Comparison of ENCODE assay signal across 13 cellular contexts in genomic region chr4:47493238-47494123, GRCh38. TPM values are rescaled to one million over a fixed set of nuclear protein-coding genes. Genes with fewer than 3 reads are reported as not detected.
DNase-seq lines count a peak whose midpoint lies in the region; ATAC-seq and TF ChIP-seq lines count a peak whose summit lies in the region.
"Had no signal": no experiment of that assay in that cellular context is flagged by ENCODE, and none has a peak within 500 bp of the region (broad histone marks: within the 10 kb centered on the region; RNA-seq: fewer than 3 reads in every experiment).

No MANE protein-coding gene starts in this region.

- DNase-seq in stimulated activated naive B cell treated with anti-CD40 and anti-IgM and Interleukin-4, amounts not matched to agents 10 μg/mL and 1 μg/mL and 100 μg/mL, for 72 hours, result no peak
- DNase-seq in substantia nigra (lab: John Stamatoyannopoulos, UW) (no peak), amniotic stem cell (lab: John Stamatoyannopoulos, UW) (no peak), natural killer cell (no peak)
- DNase-seq: activated CD4-positive, alpha-beta memory T cell treated with anti-CD3 and anti-CD28 coated beads for 36 hours; activated naive CD4-positive, alpha-beta T cell treated with anti-CD3 and anti-CD28 coated beads for 36 hours; CD8-positive, alpha-beta T cell; NCI-H187 treated with DMSO at 0.1 percent for 48 hours; T-cell had no signal

- ATAC-seq in GM18868 (IDR thresholded peaks at IDR 0.05; ENCODE audit: unreplicated experiment) (peak; percentile 57), GM21723 (IDR thresholded peaks at IDR 0.05; ENCODE audit: unreplicated experiment) (peak; percentile 57), HG03432 (IDR thresholded peaks at IDR 0.05; ENCODE audit: unreplicated experiment) (peak; percentile 60), natural killer cell (no peak)
- peak; percentile 64 to 69 for ATAC-seq in stimulated activated naive B cell treated with anti-CD40 and anti-IgM and Interleukin-4, amounts not matched to agents 10 μg/mL and 1 μg/mL and 100 μg/mL, for 72 hours (replicated peaks)
- ATAC-seq: CD8-positive, alpha-beta T cell; HCT116; T-cell had no signal

- H3K4me1 Mint-ChIP-seq in stimulated activated naive B cell treated with anti-CD40 and anti-IgM and Interleukin-4, amounts not matched to agents 10 μg/mL and 1 μg/mL and 100 μg/mL, for 72 hours, result peaks cover 22 to 54% of the 10 kb centered on the region in 2 donors
- peaks cover 29 to 34% of the 10 kb centered on the region in 2 donors for H3K4me1 Mint-ChIP-seq in natural killer cell

- peaks cover 0 to 3% of the 10 kb centered on the region in 2 donors for H3K9me3 Mint-ChIP-seq in stimulated activated naive B cell treated with anti-CD40 and anti-IgM and Interleukin-4, amounts not matched to agents 10 μg/mL and 1 μg/mL and 100 μg/mL, for 72 hours
- H3K9me3 Mint-ChIP-seq in natural killer cell, result no peaks in the 10 kb centered on the region
- H3K9me3 Mint-ChIP-seq: activated CD4-positive, alpha-beta memory T cell treated with anti-CD3 and anti-CD28 coated beads for 36 hours; activated naive CD4-positive, alpha-beta T cell treated with anti-CD3 and anti-CD28 coated beads for 36 hours; CD8-positive, alpha-beta T cell had no signal

- H3K36me3 Mint-ChIP-seq in stimulated activated naive B cell treated with anti-CD40 and anti-IgM and Interleukin-4, amounts not matched to agents 10 μg/mL and 1 μg/mL and 100 μg/mL, for 72 hours, result peaks cover 14 to 19% of the 10 kb centered on the region in 2 donors
- H3K36me3 Mint-ChIP-seq in natural killer cell, result no peaks in the 10 kb centered on the region
- H3K36me3 Mint-ChIP-seq: activated CD4-positive, alpha-beta memory T cell treated with anti-CD3 and anti-CD28 coated beads for 36 hours; CD8-positive, alpha-beta T cell; T-cell had no signal

- intact Hi-C loops in natural killer cell (cut with micrococcal nuclease), result loop anchor here (5.0 kb wide), 1 partner anchor 69 kb away; no protein-coding TSS in a partner anchor

- H3K4me3 Mint-ChIP-seq in stimulated activated naive B cell treated with anti-CD40 and anti-IgM and Interleukin-4, amounts not matched to agents 10 μg/mL and 1 μg/mL and 100 μg/mL, for 72 hours, result peak overlapping the region in 1 of 2 donors; percentile 54
- no peak overlapping the region for H3K4me3 Mint-ChIP-seq in natural killer cell
- H3K4me3 Mint-ChIP-seq: activated CD4-positive, alpha-beta memory T cell treated with anti-CD3 and anti-CD28 coated beads for 36 hours; activated naive CD4-positive, alpha-beta T cell treated with anti-CD3 and anti-CD28 coated beads for 36 hours; CD8-positive, alpha-beta T cell; T-cell had no signal

- TF ChIP-seq CTCF in natural killer cell (IDR thresholded peaks at IDR 0.05), result no peak

- no peak overlapping the region for H3K27ac ChIP-seq in substantia nigra (ENCODE audit: low read depth, low read length, poor library complexity, severe bottlenecking)

- no peaks in the 10 kb centered on the region for H3K27me3 Mint-ChIP-seq in stimulated activated naive B cell treated with anti-CD40 and anti-IgM and Interleukin-4, amounts not matched to agents 10 μg/mL and 1 μg/mL and 100 μg/mL, for 72 hours
- H3K27me3 Mint-ChIP-seq in natural killer cell (ENCODE audit: low read depth in 2 of 2), result no peaks in the 10 kb centered on the region
- H3K27me3 Mint-ChIP-seq: activated CD4-positive, alpha-beta memory T cell treated with anti-CD3 and anti-CD28 coated beads for 36 hours; T-cell had no signal

- H3K27ac Mint-ChIP-seq in stimulated activated naive B cell treated with anti-CD40 and anti-IgM and Interleukin-4, amounts not matched to agents 10 μg/mL and 1 μg/mL and 100 μg/mL, for 72 hours, result peak overlapping the region; percentile 86
- no peak overlapping the region for H3K27ac Mint-ChIP-seq in natural killer cell
- H3K27ac Mint-ChIP-seq: activated CD4-positive, alpha-beta memory T cell treated with anti-CD3 and anti-CD28 coated beads for 36 hours; activated naive CD4-positive, alpha-beta T cell treated with anti-CD3 and anti-CD28 coated beads for 36 hours; CD8-positive, alpha-beta T cell; T-cell had no signal

RNA-seq across cellular contexts. Expression of gene ATP10D, which starts 8.4 kb away (rescaled TPM):
- 10 to 100 TPM; 19.8 to 79.3 (median 28.0) TPM for total RNA-seq in natural killer cell

RNA-seq across cellular contexts. Expression of gene COMMD8, which starts 30.0 kb away (rescaled TPM):
- total RNA-seq in natural killer cell, result 10 to 100 TPM; 12.3 to 19.6 (median 13.1) TPM

Comparison
In these comparisons a context has a peak if more than half of its experiments do, and no peak if none do; other contexts are left out.
1. ATAC-seq: peak in GM18868 (single experiment), GM21723 (single experiment), HG03432 (single experiment) and stimulated activated naive B cell treated with anti-CD40 and anti-IgM and Interleukin-4, amounts not matched to agents 10 μg/mL and 1 μg/mL and 100 μg/mL, for 72 hours (2 of 2); none in natural killer cell (0 of 3).